8 cellular contexts compared by ENCODE assay signal in the genomic region with DNA sequence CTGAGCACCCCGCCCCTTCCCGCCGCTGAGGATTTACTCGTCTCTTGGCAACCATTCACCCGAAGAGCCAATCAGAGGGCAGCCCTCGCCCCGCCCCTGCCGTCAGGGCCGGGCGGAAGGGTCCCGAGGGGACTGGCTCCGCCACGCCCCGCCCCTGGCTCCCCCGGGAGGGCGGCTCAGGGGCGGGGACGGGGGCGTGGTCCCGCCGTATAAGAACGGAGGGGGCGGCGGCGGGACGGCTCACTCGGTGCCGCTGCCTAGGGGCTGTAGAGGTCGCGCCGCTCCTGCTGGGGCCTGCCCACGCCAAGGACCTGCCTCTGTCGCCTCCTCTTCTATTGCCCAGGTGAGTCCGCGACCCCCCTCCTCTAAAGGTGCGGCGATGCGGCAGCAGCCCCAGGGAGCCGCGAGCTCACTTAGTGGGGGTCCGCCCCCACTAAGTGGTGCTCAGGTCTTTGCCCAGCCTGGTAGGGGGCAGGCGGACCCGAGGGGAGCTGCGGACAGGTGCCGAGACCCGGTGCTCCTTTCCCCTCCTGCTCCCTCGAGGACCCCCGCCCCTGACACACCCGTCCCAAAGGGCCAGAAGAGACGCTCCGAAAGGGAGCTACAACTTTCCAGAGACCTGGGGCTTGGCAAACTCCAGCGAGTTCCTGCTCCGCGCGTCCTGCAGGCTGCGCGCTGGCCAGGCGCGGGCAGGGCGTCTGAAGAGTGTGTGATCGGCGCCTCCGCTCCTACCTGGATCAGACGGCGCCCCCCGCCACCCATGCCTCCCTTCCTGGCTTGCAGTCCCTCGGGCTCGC.
DNase-seq lines count a peak whose midpoint lies in the region; ATAC-seq lines count a peak whose summit lies in the region.

A gene (plus strand): TSS at position 238 of the 797 bp plus-strand sequence. CDS start 16,821 bp downstream, outside the sequence.

- peak within 1 kb of the TSS; percentile 94 to 98 for H3K27ac Mint-ChIP-seq in effector memory CD8-positive, alpha-beta T cell
- peak within 1 kb of the TSS; percentile 99 for H3K27ac Mint-ChIP-seq in memory B cell

- H3K36me3 Mint-ChIP-seq in effector memory CD8-positive, alpha-beta T cell (ENCODE audit: insufficient read depth), result peaks cover 61% of the 10 kb centered on the region
- H3K36me3 Mint-ChIP-seq in memory B cell, result peaks cover 15% of the 10 kb centered on the region

- H3K4me3 Mint-ChIP-seq in effector memory CD8-positive, alpha-beta T cell, result peak within 1 kb of the TSS; percentile 96 to 97
- peak within 1 kb of the TSS; percentile 99 for H3K4me3 Mint-ChIP-seq in memory B cell

- ATAC-seq in GM21360 (IDR thresholded peaks at IDR 0.05; ENCODE audit: unreplicated experiment), result peak; percentile 83
- ATAC-seq in effector memory CD8-positive, alpha-beta T cell (replicated peaks), result peak; percentile 81
- ATAC-seq in memory B cell (ENCODE audit: low read depth), result peak; percentile 82

- DNase-seq in COR-L47 (lab: John Stamatoyannopoulos, UW), result peak; percentile 96
- peak; percentile 77 for DNase-seq in HS-5 (ENCODE audit: low read depth)
- peak; percentile 85 for DNase-seq in NK-92 (lab: John Stamatoyannopoulos, UW; ENCODE audit: unreplicated experiment)
- DNase-seq in activated CD8-positive, alpha-beta memory T cell treated with anti-CD3 and anti-CD28 coated beads for 24 hours, result peak; percentile 97
- DNase-seq in effector memory CD8-positive, alpha-beta T cell, result peak; percentile 98 to 99 (median 99)
- peak; percentile 98 for DNase-seq in memory B cell (ENCODE audit: low spot score in 2 of 2)
- peak; percentile 95 to 98 (median 98) for DNase-seq in stimulated activated CD4-positive, alpha-beta T cell treated with anti-CD3 and anti-CD28 coated beads, TNF-alpha, amount 100 ng/mL, for 48 hours (ENCODE audit: low read depth in 3 of 3)

- H3K27me3 Mint-ChIP-seq in effector memory CD8-positive, alpha-beta T cell, result no peaks in the 10 kb centered on the region
- H3K27me3 Mint-ChIP-seq in memory B cell, result no peaks in the 10 kb centered on the region

- peaks cover 38 to 43% of the 10 kb centered on the region in 2 donors for H3K4me1 Mint-ChIP-seq in effector memory CD8-positive, alpha-beta T cell (ENCODE audit: low read depth in 2 of 2)
- H3K4me1 Mint-ChIP-seq in memory B cell, result peaks cover 36% of the 10 kb centered on the region

- no peaks in the 10 kb centered on the region for H3K9me3 Mint-ChIP-seq in effector memory CD8-positive, alpha-beta T cell
- no peaks in the 10 kb centered on the region for H3K9me3 Mint-ChIP-seq in memory B cell

Comparison
In these comparisons a context has a peak if more than half of its experiments do, and no peak if none do; other contexts are left out.
1. Peak in every context shown above with its lines: DNase-seq and ATAC-seq.